ENCODE assay signal across 12 cellular contexts in the genomic region with DNA sequence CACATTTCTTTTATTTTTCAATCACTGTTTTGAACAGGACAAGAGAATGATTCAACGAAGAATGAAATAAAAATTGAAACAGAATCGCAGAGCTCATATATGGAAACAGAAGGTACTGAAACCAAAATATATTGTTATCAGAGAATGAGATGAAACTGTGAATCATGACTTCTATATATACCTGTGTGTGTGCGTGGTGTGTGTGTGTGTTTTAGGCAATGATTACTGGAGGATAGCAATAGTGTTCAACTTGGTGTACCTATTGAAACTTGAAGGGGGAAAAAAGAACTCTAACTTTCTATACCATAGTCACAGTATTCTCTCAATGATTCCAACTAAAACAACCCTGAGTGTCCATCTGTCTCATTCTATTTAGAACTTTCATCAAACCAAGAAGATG.
A peak's percentile ranks its signal among the peaks of the same experiment; 100 is the strongest.
DNase-seq lines count a peak whose midpoint lies in the region; ATAC-seq and TF ChIP-seq lines count a peak whose summit lies in the region.
"Had no signal": no experiment of that assay in that cellular context is flagged by ENCODE, and none has a peak within 500 bp of the region (broad histone marks: within the 10 kb centered on the region; RNA-seq: fewer than 3 reads in every experiment).

No MANE protein-coding gene starts in this region.

- H3K4me3 Mint-ChIP-seq in GM23338 (no peak overlapping the region), naive B cell (peak overlapping the region; percentile 65 to 92 (median 86)), glutamatergic neuron (ENCODE audit: unreplicated experiment) (no peak overlapping the region)
- H3K4me3 Mint-ChIP-seq: activated T-cell treated with anti-CD3 and anti-CD28 coated beads, Interleukin-2, amount 50 U/mL, for 24 hours had no signal

- no peaks in the 10 kb centered on the region for H3K9me2 ChIP-seq in GM23338 (ENCODE audit: insufficient read depth)

- H3K27me3 Mint-ChIP-seq in GM23338 (ENCODE audit: insufficient read depth, low read depth, poor library complexity) (peaks cover 3% of the 10 kb centered on the region), naive B cell (no peaks in the 10 kb centered on the region), glutamatergic neuron (ENCODE audit: unreplicated experiment) (peaks cover 1% of the 10 kb centered on the region)
- H3K27me3 Mint-ChIP-seq: activated T-cell treated with anti-CD3 and anti-CD28 coated beads, Interleukin-2, amount 50 U/mL, for 24 hours had no signal

- no peaks in the 10 kb centered on the region for H3K79me2 ChIP-seq in GM23338 (replicated peaks; ENCODE audit: insufficient read depth)
- H3K79me2 ChIP-seq in smooth muscle cell (ENCODE audit: low read depth): no peaks in the 10 kb centered on the region

- H3K36me3 ChIP-seq in GM23338 (ENCODE audit: insufficient read depth): no peaks in the 10 kb centered on the region
- H3K36me3 ChIP-seq in smooth muscle cell (ENCODE audit: low read depth): no peaks in the 10 kb centered on the region

- H3K9me3 Mint-ChIP-seq in GM23338 (peaks cover 12% of the 10 kb centered on the region), naive B cell (peaks cover 0 to 3% (median 0%) of the 10 kb centered on the region in 7 donors), glutamatergic neuron (ENCODE audit: unreplicated experiment) (peaks cover 3% of the 10 kb centered on the region)

- H3K4me1 ChIP-seq in GM23338 (ENCODE audit: insufficient read depth) (peaks cover 15% of the 10 kb centered on the region; the same call in 1 of the 2 replicates), smooth muscle cell (ENCODE audit: low read depth) (no peaks in the 10 kb centered on the region)

- H3F3A ChIP-seq in GM23338 (replicated peaks; ENCODE audit: low read depth): no peaks in the 10 kb centered on the region
- no peaks in the 10 kb centered on the region for H3F3A ChIP-seq in smooth muscle cell (ENCODE audit: low read depth)

- H3K27ac ChIP-seq in GM23338 (ENCODE audit: low read depth) (no peak overlapping the region; the same call in 1 of the 2 replicates), smooth muscle cell (ENCODE audit: low read depth) (no peak overlapping the region)

- H3K27me3 ChIP-seq in GM23338 (ENCODE audit: insufficient read depth): no peaks in the 10 kb centered on the region
- H3K27me3 ChIP-seq in smooth muscle cell (ENCODE audit: low read depth): no peaks in the 10 kb centered on the region

- no peaks in the 10 kb centered on the region for H3K9me3 ChIP-seq in smooth muscle cell (replicated peaks; ENCODE audit: low read depth)

- ATAC-seq in GM19025 (IDR thresholded peaks at IDR 0.05; ENCODE audit: low read depth, unreplicated experiment) (peak; percentile 84), GM23338 (no peak), HG03196 (IDR thresholded peaks at IDR 0.05; ENCODE audit: unreplicated experiment) (peak; percentile 96), naive B cell (ENCODE audit: low read depth in 2 of 2) (peak; percentile 67 to 85), Right ventricle myocardium superior (ENCODE audit: poor library complexity) (no peak)
- ATAC-seq: HCT116 had no signal

- H3K4me3 ChIP-seq in GM23338 (no peak overlapping the region), smooth muscle cell (no peak overlapping the region)

- 92% methylated on average over 3 of the region's 3 CpGs for WGBS in smooth muscle cell (ENCODE audit: low lambda C conversion rate)

- no peak overlapping the region for H3K9ac ChIP-seq in smooth muscle cell (ENCODE audit: low read depth)

- intact Hi-C loops in Right ventricle myocardium superior (cut with DNase I): no loop called here

- H3K36me3 Mint-ChIP-seq in GM23338 (ENCODE audit: low read depth) (peaks cover 16% of the 10 kb centered on the region; the same call in 2 of the 3 replicates), naive B cell (peaks cover 0 to 15% of the 10 kb centered on the region in 2 donors), glutamatergic neuron (ENCODE audit: unreplicated experiment) (no peaks in the 10 kb centered on the region)

- H3K4me2 ChIP-seq in GM23338: peak overlapping the region; percentile 5; the same call in 1 of the 2 replicates
- H3K4me2 ChIP-seq in smooth muscle cell: no peak overlapping the region

- DNase-seq in GM23338 (ENCODE audit: low spot score): no peak
- peak; percentile 32 for DNase-seq in naive B cell
- DNase-seq in glutamatergic neuron: no peak
- DNase-seq in Right ventricle myocardium superior: no peak
- no peak for DNase-seq in NCI-H1048 (lab: John Stamatoyannopoulos, UW)
- DNase-seq in smooth muscle cell (lab: John Stamatoyannopoulos, UW; ENCODE audit: unreplicated experiment): no peak
- DNase-seq: activated T-cell treated with anti-CD3 and anti-CD28 coated beads, Interleukin-2, amount 50 U/mL, for 24 hours; DMS79 treated with DMSO at 0.1 percent for 48 hours; nucleus accumbens had no signal

- peak overlapping the region; percentile 4; the same call in 1 of the 2 replicates for H2AFZ ChIP-seq in GM23338
- H2AFZ ChIP-seq in smooth muscle cell (ENCODE audit: low read depth): no peak overlapping the region

- H3K27ac Mint-ChIP-seq in GM23338 (peak overlapping the region; percentile 26), naive B cell (peak overlapping the region; percentile 88 to 95 (median 94)), glutamatergic neuron (ENCODE audit: unreplicated experiment) (no peak overlapping the region)
- H3K27ac Mint-ChIP-seq: activated T-cell treated with anti-CD3 and anti-CD28 coated beads, Interleukin-2, amount 50 U/mL, for 24 hours had no signal

- H3K4me1 Mint-ChIP-seq in GM23338: peaks cover 13% of the 10 kb centered on the region
- H3K4me1 Mint-ChIP-seq in naive B cell: peaks cover 28 to 45% (median 40%) of the 10 kb centered on the region in 3 donors
- peaks cover 2% of the 10 kb centered on the region for H3K4me1 Mint-ChIP-seq in glutamatergic neuron (ENCODE audit: low read depth, unreplicated experiment)

- H4K20me1 ChIP-seq in GM23338 (replicated peaks; ENCODE audit: insufficient read depth): no peaks in the 10 kb centered on the region
- H4K20me1 ChIP-seq in smooth muscle cell (ENCODE audit: low read depth): no peaks in the 10 kb centered on the region

- no peak for TF ChIP-seq CTCF in GM23338 (conservative IDR thresholded peaks at IDR 0.05; ENCODE audit: low read depth in 2 of 2)
- no peak for TF ChIP-seq CTCF in glutamatergic neuron (IDR thresholded peaks at IDR 0.05; ENCODE audit: partially characterized antibody, unreplicated experiment)
- no peak for TF ChIP-seq CTCF in smooth muscle cell (IDR thresholded peaks at IDR 0.05; ENCODE audit: borderline replicate concordance, insufficient read depth, poor library complexity, severe bottlenecking)

TF ChIP-seq in GM23338, 12 proteins besides CTCF, POLR2A, EP300 and RAD21 (continues in another document):
- TF ChIP-seq STAT1 (IDR thresholded peaks at IDR 0.05; ENCODE audit: unreplicated experiment) (no peak), ZNF331 (CRISPR knock-in tag; IDR thresholded peaks at IDR 0.05; ENCODE audit: low read depth) (no peak)
- TF ChIP-seq, protein P1, sequence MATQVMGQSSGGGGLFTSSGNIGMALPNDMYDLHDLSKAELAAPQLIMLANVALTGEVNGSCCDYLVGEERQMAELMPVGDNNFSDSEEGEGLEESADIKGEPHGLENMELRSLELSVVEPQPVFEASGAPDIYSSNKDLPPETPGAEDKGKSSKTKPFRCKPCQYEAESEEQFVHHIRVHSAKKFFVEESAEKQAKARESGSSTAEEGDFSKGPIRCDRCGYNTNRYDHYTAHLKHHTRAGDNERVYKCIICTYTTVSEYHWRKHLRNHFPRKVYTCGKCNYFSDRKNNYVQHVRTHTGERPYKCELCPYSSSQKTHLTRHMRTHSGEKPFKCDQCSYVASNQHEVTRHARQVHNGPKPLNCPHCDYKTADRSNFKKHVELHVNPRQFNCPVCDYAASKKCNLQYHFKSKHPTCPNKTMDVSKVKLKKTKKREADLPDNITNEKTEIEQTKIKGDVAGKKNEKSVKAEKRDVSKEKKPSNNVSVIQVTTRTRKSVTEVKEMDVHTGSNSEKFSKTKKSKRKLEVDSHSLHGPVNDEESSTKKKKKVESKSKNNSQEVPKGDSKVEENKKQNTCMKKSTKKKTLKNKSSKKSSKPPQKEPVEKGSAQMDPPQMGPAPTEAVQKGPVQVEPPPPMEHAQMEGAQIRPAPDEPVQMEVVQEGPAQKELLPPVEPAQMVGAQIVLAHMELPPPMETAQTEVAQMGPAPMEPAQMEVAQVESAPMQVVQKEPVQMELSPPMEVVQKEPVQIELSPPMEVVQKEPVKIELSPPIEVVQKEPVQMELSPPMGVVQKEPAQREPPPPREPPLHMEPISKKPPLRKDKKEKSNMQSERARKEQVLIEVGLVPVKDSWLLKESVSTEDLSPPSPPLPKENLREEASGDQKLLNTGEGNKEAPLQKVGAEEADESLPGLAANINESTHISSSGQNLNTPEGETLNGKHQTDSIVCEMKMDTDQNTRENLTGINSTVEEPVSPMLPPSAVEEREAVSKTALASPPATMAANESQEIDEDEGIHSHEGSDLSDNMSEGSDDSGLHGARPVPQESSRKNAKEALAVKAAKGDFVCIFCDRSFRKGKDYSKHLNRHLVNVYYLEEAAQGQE (IDR thresholded peaks at IDR 0.05; ENCODE audit: unreplicated experiment): no peak
- TF ChIP-seq, protein P2, sequence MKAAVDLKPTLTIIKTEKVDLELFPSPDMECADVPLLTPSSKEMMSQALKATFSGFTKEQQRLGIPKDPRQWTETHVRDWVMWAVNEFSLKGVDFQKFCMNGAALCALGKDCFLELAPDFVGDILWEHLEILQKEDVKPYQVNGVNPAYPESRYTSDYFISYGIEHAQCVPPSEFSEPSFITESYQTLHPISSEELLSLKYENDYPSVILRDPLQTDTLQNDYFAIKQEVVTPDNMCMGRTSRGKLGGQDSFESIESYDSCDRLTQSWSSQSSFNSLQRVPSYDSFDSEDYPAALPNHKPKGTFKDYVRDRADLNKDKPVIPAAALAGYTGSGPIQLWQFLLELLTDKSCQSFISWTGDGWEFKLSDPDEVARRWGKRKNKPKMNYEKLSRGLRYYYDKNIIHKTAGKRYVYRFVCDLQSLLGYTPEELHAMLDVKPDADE (IDR thresholded peaks at IDR 0.05): no peak

Comparison
In these comparisons a context has a peak if more than half of its experiments do, and no peak if none do; other contexts are left out.
1. ATAC-seq: peak in GM19025 (single experiment), HG03196 (single experiment) and naive B cell (2 of 2); none in GM23338 (single experiment) and Right ventricle myocardium superior (single experiment).
2. H3K4me3 Mint-ChIP-seq: peak in naive B cell (8 of 8); none in GM23338 (single experiment) and glutamatergic neuron (single experiment).